Comparison of ENCODE assay signal across 19 cellular contexts in genomic region chrX:150903110-150903508, GRCh38.
"Had no signal": no experiment of that assay in that cellular context is flagged by ENCODE, and none has a peak within 500 bp of the region (broad histone marks: within the 10 kb centered on the region; RNA-seq: fewer than 3 reads in every experiment).

No MANE protein-coding gene starts in this region.

- H3K27ac ChIP-seq: colonic mucosa, prostate gland, transverse colon had no signal

- H3K9me3 ChIP-seq: colonic mucosa, mucosa of descending colon, prostate gland, transverse colon had no signal

- H3K4me3 ChIP-seq: colonic mucosa, mucosa of descending colon, prostate gland, transverse colon had no signal

- H3K36me3 ChIP-seq: colonic mucosa, prostate gland, transverse colon had no signal

- H3K27me3 ChIP-seq: colonic mucosa, transverse colon had no signal

- ATAC-seq: activated naive CD8-positive, alpha-beta T cell treated with anti-CD3 and anti-CD28 coated beads, Interleukin-2, amount 50 U/mL, for 24 hours; left lobe of liver; mucosa of descending colon; naive thymus-derived CD8-positive, alpha-beta T cell; sciatic nerve; T-cell had no signal

- H3K4me1 ChIP-seq: colonic mucosa, prostate gland, transverse colon had no signal

- DNase-seq: activated CD4-positive, alpha-beta T cell treated with anti-CD3 and anti-CD28 coated beads, Interleukin-2, amount 10 ng/mL, durations not matched to agents 24 days and 14 days; activated CD8-positive, alpha-beta memory T cell treated with anti-CD3 and anti-CD28 coated beads for 24 hours; activated naive CD4-positive, alpha-beta T cell treated with Interleukin-2 at 50 U/mL for 16 hours; activated naive CD8-positive, alpha-beta T cell treated with anti-CD3 and anti-CD28 coated beads, Interleukin-2, amount 50 U/mL, for 24 hours; caudate nucleus; colonic mucosa; mammary epithelial cell; mucosa of descending colon; naive thymus-derived CD8-positive, alpha-beta T cell; nucleus accumbens; stimulated activated naive CD4-positive, alpha-beta T cell; substantia nigra; T-cell; transverse colon had no signal

- FAIRE-seq: astrocyte, frontal cortex had no signal
